In the genomic region with DNA sequence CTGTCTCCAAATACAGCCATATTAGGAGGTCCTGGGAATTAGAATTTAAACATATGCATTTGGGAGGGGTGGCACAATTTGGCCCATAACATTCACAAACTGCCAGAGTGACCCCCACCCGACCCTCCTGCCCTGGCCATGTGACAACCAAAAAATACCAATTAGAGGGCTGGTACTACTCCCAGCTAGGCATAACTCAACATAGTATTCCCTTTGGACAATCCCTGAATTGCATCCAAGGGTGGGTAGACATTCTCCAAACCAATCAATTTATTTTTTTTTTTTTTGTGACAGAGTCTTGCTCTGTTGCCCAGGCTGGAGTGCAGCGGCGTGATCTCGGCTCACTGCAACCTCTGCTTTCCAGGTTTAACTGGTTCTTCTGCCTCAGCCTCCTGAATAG, we compare ENCODE assay signal across 1 cellular context.
TF ChIP-seq lines count a peak whose summit lies in the region.

No MANE protein-coding gene starts in this region.

TF ChIP-seq in GM12878, 131 proteins besides CTCF, POLR2A, EP300 and RAD21:
- no peak for TF ChIP-seq TBL1XR1 (IDR thresholded peaks at IDR 0.05; ENCODE audit: low read depth, low read length)
- TF ChIP-seq PML (IDR thresholded peaks at IDR 0.05; ENCODE audit: low read length): peak; percentile 57
- TF ChIP-seq POLR2AphosphoS2 (IDR thresholded peaks at IDR 0.05; ENCODE audit: low read depth, low read length): 0 out of 2 replicates have a peak, but pooled peaks have one; percentile 11
- no peak for TF ChIP-seq FOXM1 (IDR thresholded peaks at IDR 0.05; ENCODE audit: low read depth, low read length)
- no peak for TF ChIP-seq ZNF217 (IDR thresholded peaks at IDR 0.05)
- TF ChIP-seq PBX3 (IDR thresholded peaks at IDR 0.05; ENCODE audit: insufficient replicate concordance, low read depth, low read length): no peak
- peak; percentile 21; the same call in 1 of the 2 replicates for TF ChIP-seq POLR2AphosphoS5 (IDR thresholded peaks at IDR 0.05; ENCODE audit: low read length)
- TF ChIP-seq PAX5 (IDR thresholded peaks at IDR 0.05; ENCODE audit: borderline replicate concordance, low read depth, low read length): no peak
- TF ChIP-seq, protein P1, sequence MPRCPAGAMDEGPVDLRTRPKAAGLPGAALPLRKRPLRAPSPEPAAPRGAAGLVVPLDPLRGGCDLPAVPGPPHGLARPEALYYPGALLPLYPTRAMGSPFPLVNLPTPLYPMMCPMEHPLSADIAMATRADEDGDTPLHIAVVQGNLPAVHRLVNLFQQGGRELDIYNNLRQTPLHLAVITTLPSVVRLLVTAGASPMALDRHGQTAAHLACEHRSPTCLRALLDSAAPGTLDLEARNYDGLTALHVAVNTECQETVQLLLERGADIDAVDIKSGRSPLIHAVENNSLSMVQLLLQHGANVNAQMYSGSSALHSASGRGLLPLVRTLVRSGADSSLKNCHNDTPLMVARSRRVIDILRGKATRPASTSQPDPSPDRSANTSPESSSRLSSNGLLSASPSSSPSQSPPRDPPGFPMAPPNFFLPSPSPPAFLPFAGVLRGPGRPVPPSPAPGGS (IDR thresholded peaks at IDR 0.05; ENCODE audit: borderline replicate concordance, insufficient read depth, low read depth, low read length, poor library complexity, severe bottlenecking): peak; percentile 17
TF ChIP-seq in GM12878: peak in this region for 4.
